2 cellular contexts compared by ENCODE assay signal in genomic region chr10:5545011-5545410, GRCh38.
TF ChIP-seq lines count a peak whose summit lies in the region.

No MANE protein-coding gene starts in this region.

TF ChIP-seq in WTC11, 78 proteins besides CTCF, POLR2A, EP300 and RAD21 (continued from another document):
- TF ChIP-seq IRF2 (CRISPR knock-in tag; IDR thresholded peaks at IDR 0.05; ENCODE audit: borderline replicate concordance, low read depth), result no peak
TF ChIP-seq in WTC11: peak in this region for 0.

TF ChIP-seq in SK-N-SH, 30 proteins besides CTCF, POLR2A, EP300 and RAD21 (continued from another document):
- TF ChIP-seq, protein P1, sequence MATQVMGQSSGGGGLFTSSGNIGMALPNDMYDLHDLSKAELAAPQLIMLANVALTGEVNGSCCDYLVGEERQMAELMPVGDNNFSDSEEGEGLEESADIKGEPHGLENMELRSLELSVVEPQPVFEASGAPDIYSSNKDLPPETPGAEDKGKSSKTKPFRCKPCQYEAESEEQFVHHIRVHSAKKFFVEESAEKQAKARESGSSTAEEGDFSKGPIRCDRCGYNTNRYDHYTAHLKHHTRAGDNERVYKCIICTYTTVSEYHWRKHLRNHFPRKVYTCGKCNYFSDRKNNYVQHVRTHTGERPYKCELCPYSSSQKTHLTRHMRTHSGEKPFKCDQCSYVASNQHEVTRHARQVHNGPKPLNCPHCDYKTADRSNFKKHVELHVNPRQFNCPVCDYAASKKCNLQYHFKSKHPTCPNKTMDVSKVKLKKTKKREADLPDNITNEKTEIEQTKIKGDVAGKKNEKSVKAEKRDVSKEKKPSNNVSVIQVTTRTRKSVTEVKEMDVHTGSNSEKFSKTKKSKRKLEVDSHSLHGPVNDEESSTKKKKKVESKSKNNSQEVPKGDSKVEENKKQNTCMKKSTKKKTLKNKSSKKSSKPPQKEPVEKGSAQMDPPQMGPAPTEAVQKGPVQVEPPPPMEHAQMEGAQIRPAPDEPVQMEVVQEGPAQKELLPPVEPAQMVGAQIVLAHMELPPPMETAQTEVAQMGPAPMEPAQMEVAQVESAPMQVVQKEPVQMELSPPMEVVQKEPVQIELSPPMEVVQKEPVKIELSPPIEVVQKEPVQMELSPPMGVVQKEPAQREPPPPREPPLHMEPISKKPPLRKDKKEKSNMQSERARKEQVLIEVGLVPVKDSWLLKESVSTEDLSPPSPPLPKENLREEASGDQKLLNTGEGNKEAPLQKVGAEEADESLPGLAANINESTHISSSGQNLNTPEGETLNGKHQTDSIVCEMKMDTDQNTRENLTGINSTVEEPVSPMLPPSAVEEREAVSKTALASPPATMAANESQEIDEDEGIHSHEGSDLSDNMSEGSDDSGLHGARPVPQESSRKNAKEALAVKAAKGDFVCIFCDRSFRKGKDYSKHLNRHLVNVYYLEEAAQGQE (IDR thresholded peaks at IDR 0.05; ENCODE audit: low read depth, low read length), result no peak
- TF ChIP-seq FOXM1 (IDR thresholded peaks at IDR 0.05; ENCODE audit: low read depth) (no peak), RCOR1 (IDR thresholded peaks at IDR 0.05; ENCODE audit: low read length) (no peak), JUND (IDR thresholded peaks at IDR 0.05) (no peak), FOXJ3 (CRISPR knock-in tag; IDR thresholded peaks at IDR 0.05) (no peak)
- TF ChIP-seq, protein P2, sequence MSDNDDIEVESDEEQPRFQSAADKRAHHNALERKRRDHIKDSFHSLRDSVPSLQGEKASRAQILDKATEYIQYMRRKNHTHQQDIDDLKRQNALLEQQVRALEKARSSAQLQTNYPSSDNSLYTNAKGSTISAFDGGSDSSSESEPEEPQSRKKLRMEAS (IDR thresholded peaks at IDR 0.05; ENCODE audit: low read depth), result no peak
- TF ChIP-seq, protein P3, sequence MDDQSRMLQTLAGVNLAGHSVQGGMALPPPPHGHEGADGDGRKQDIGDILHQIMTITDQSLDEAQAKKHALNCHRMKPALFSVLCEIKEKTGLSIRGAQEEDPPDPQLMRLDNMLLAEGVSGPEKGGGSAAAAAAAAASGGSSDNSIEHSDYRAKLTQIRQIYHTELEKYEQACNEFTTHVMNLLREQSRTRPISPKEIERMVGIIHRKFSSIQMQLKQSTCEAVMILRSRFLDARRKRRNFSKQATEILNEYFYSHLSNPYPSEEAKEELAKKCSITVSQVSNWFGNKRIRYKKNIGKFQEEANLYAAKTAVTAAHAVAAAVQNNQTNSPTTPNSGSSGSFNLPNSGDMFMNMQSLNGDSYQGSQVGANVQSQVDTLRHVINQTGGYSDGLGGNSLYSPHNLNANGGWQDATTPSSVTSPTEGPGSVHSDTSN (IDR thresholded peaks at IDR 0.05), result no peak
TF ChIP-seq in SK-N-SH: peak in this region for 0.
